ENCODE assay signal across 14 cellular contexts in the genomic region with DNA sequence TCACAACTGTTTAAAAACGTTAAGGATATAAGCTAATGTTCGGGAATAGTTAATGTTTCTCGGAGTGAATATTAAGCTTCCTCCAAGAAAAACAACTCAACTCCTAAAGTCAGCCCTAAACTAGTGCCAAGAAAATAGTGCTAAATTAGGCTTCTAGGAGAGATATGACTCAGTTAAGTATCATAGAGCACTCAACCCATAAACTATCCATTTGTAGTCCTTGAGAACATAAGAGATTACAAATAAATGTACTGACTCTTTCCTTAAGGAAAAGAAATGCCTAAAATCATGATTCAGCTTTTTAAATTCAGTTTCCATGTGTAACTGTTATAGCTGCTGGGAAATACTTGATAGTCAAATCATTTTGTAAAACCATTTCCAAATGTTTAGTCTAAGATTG.
DNase-seq lines count a peak whose midpoint lies in the region; ATAC-seq and TF ChIP-seq lines count a peak whose summit lies in the region.
"Had no signal": no experiment of that assay in that cellular context is flagged by ENCODE, and none has a peak within 500 bp of the region (broad histone marks: within the 10 kb centered on the region; RNA-seq: fewer than 3 reads in every experiment).

No MANE protein-coding gene starts in this region.

- DNase-seq in GM04503 (ENCODE audit: low read depth) (peak; percentile 92), fibroblast of peridontal ligament (ENCODE audit: extremely low read depth) (peak; percentile 97), sciatic nerve (ENCODE audit: low spot score) (no peak)
- no peak for DNase-seq in stimulated activated naive CD8-positive, alpha-beta T cell treated with anti-CD3 and anti-CD28 coated beads, Interleukin-15, Interleukin-2, amounts not matched to agents 100 U/mL and 50 U/mL, for 24 hours
- DNase-seq: activated T-cell treated with anti-CD3 and anti-CD28 coated beads, Interleukin-2, amount 50 U/mL, for 48 hours; DMS79 treated with DMSO at 0.1 percent for 48 hours; mesendoderm; NCI-H510A treated with DMSO at 0.1 percent for 48 hours; SHP77 treated with DMSO at 0.1 percent for 48 hours had no signal

- ATAC-seq in SK-N-SH treated with all-trans-retinoic acid at 6 μM for 48 hours (peak; percentile 45), sciatic nerve (peak; percentile 22), HG03108 (IDR thresholded peaks at IDR 0.05; ENCODE audit: unreplicated experiment) (no peak), GM18505 (IDR thresholded peaks at IDR 0.05; ENCODE audit: unreplicated experiment) (no peak), HG03571 (IDR thresholded peaks at IDR 0.05; ENCODE audit: unreplicated experiment) (no peak)
- ATAC-seq in stimulated activated naive CD8-positive, alpha-beta T cell treated with anti-CD3 and anti-CD28 coated beads, Interleukin-15, Interleukin-2, amounts not matched to agents 100 U/mL and 50 U/mL, for 24 hours = no peak
- ATAC-seq: WTC11 had no signal

- TF ChIP-seq POLR2A in GM18505 (IDR thresholded peaks at IDR 0.05; ENCODE audit: borderline replicate concordance, extremely low read depth, insufficient read depth, insufficient read length) = no peak

- intact Hi-C loops in sciatic nerve (cut with DNase I) = no loop called here

TF ChIP-seq in SK-N-SH treated with all-trans-retinoic acid at 6 μM for 48 hours, 23 proteins besides CTCF, POLR2A, EP300 and RAD21:
- no peak for TF ChIP-seq PPARA (CRISPR knock-in tag; IDR thresholded peaks at IDR 0.05; ENCODE audit: borderline replicate concordance)
- peak; percentile 60; the same call in 1 of the 2 replicates for TF ChIP-seq ZC3H10 (CRISPR knock-in tag; IDR thresholded peaks at IDR 0.05)

Comparison
In these comparisons a context has a peak if more than half of its experiments do, and no peak if none do; other contexts are left out.
1. DNase-seq: peak in GM04503 (single experiment) and fibroblast of peridontal ligament (single experiment); none in sciatic nerve (single experiment) and stimulated activated naive CD8-positive, alpha-beta T cell treated with anti-CD3 and anti-CD28 coated beads, Interleukin-15, Interleukin-2, amounts not matched to agents 100 U/mL and 50 U/mL, for 24 hours (single experiment).
2. ATAC-seq: peak in SK-N-SH treated with all-trans-retinoic acid at 6 μM for 48 hours (single experiment) and sciatic nerve (single experiment); none in HG03108 (single experiment), GM18505 (single experiment), stimulated activated naive CD8-positive, alpha-beta T cell treated with anti-CD3 and anti-CD28 coated beads, Interleukin-15, Interleukin-2, amounts not matched to agents 100 U/mL and 50 U/mL, for 24 hours (single experiment) and HG03571 (single experiment).